ENCODE assay signal across 13 cellular contexts in the genomic region with DNA sequence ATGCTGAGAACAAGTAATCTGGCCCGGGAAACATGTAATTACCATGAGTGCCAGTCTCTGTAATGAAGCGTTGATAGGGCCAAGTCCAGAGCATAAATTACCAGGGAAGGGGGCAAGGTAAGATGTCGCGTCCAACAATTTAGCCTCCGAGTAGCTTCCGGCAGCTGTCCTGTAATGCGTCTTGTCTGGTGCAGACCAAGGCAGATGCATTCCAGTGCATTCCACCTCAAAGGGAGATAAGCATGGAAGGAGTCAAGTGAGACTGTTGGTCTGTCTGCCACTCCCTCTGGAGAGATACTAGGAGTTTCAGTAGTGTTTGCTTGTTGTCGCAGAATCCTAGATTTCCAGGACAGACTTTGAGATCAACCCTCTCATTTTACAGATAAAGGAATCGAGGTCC.
DNase-seq lines count a peak whose midpoint lies in the region.
"Had no signal": no experiment of that assay in that cellular context is flagged by ENCODE, and none has a peak within 500 bp of the region (broad histone marks: within the 10 kb centered on the region; RNA-seq: fewer than 3 reads in every experiment).

No MANE protein-coding gene starts in this region.

- H3K9ac ChIP-seq in SK-N-MC (ENCODE audit: insufficient read length): no peak overlapping the region

- no peak overlapping the region for H3K4me3 ChIP-seq in SK-N-MC
- H3K4me3 ChIP-seq: HAP-1 had no signal

- DNase-seq in NCI-H1105 treated with DMSO at 0.1 percent for 48 hours (lab: John Stamatoyannopoulos, UW) (peak; percentile 83), NCI-H2227 treated with DMSO at 0.1 percent for 48 hours (lab: John Stamatoyannopoulos, UW) (peak; percentile 2), SK-N-MC (ENCODE audit: low read depth, low spot score) (no peak), GOT3 (lab: John Stamatoyannopoulos, UW) (no peak), RPMI8226 (no peak), occipital lobe (lab: John Stamatoyannopoulos, UW) (no peak)
- DNase-seq: ACHN; BE2C; C1 segment of cervical spinal cord; Caco-2; CD4-positive, CD25-positive, alpha-beta regulatory T cell; CD8-positive, alpha-beta memory T cell had no signal

- H3K9me3 ChIP-seq in SK-N-MC (ENCODE audit: low read depth, low read length): no peaks in the 10 kb centered on the region
- H3K9me3 ChIP-seq: BE2C, Caco-2, HAP-1 had no signal

- peak overlapping the region; percentile 86 for H3K27ac ChIP-seq in SK-N-MC

- H3K36me3 ChIP-seq in SK-N-MC (ENCODE audit: insufficient read depth, low read length): peaks cover 28% of the 10 kb centered on the region
- H3K36me3 ChIP-seq: BE2C, HAP-1 had no signal

Comparison
In these comparisons a context has a peak if more than half of its experiments do, and no peak if none do; other contexts are left out.
1. DNase-seq: peak in NCI-H1105 treated with DMSO at 0.1 percent for 48 hours (single experiment) and NCI-H2227 treated with DMSO at 0.1 percent for 48 hours (single experiment); none in SK-N-MC (single experiment), GOT3 (single experiment), RPMI8226 (single experiment) and occipital lobe (single experiment).